ENCODE assay signal across 8 cellular contexts in genomic region chr17:4788807-4789700, GRCh38. TPM values are rescaled to one million over a fixed set of nuclear protein-coding genes. Genes with fewer than 3 reads are reported as not detected.
DNase-seq lines count a peak whose midpoint lies in the region; ATAC-seq and TF ChIP-seq lines count a peak whose summit lies in the region.

Gene GLTPD2, plus strand, starts transcription at chr17:4788964. Its CDS starts 48 bp downstream, at chr17:4789012.

- no peak within 1 kb of the TSS for H4K91ac ChIP-seq in IMR-90 (ENCODE audit: insufficient read depth, low read depth, low read length)

- H3K18ac ChIP-seq in IMR-90 (ENCODE audit: low read depth, low read length), result no peak within 1 kb of the TSS

- ATAC-seq in IMR-90 (ENCODE audit: low read depth), result no peak
- no peak for ATAC-seq in HG03442 (IDR thresholded peaks at IDR 0.05; ENCODE audit: unreplicated experiment)
- ATAC-seq in GM21528 (IDR thresholded peaks at IDR 0.05; ENCODE audit: low FRiP score, unreplicated experiment), result no peak

- H2BK15ac ChIP-seq in IMR-90 (ENCODE audit: low read depth, low read length), result no peak within 1 kb of the TSS

- WGBS in IMR-90 (ENCODE audit: extremely low coverage in 2 of 2, insufficient read length in 1 of 2), 2 experiments, result 26% methylated on average over 23 of the region's 62 CpGs; no CpG with 5 or more reads in 1 of the 2 experiments

- CTCF ChIA-PET in IMR-90 (lab: Yijun Ruan, JAX), result interaction anchor here (0.6 to 1.5 kb wide), 5 partner anchors 10 to 107 kb away, joined by 3 to 6 read pairs (median 5); no protein-coding TSS in a partner anchor

- 0 out of 2 replicates have a peak within 1 kb of the TSS, but pooled peaks have one; percentile 31 for H4K5ac ChIP-seq in IMR-90 (ENCODE audit: low read depth, low read length)

- DNase-seq in IMR-90 (no peak), choroid plexus epithelial cell (ENCODE audit: low read depth) (no peak), SHP77 treated with DMSO at 0.1 percent for 48 hours (lab: John Stamatoyannopoulos, UW) (no peak)
- DNase-seq in activated effector memory CD4-positive, alpha-beta T cell treated with anti-CD3 and anti-CD28 coated beads, Interleukin-2, amount 50 U/mL, for 16 hours, result no peak

- no peak for TF ChIP-seq RAD21 in IMR-90 (IDR thresholded peaks at IDR 0.05; ENCODE audit: low read length)

- peak within 1 kb of the TSS; percentile 63 for H3K4me3 ChIP-seq in GM12875 (ENCODE audit: low read depth, low read length)
- peak within 1 kb of the TSS; percentile 64 for H3K4me3 ChIP-seq in IMR-90 (ENCODE audit: insufficient read depth, low read depth, low read length)
- H3K4me3 ChIP-seq in choroid plexus epithelial cell (ENCODE audit: low read depth, low read length), result peak within 1 kb of the TSS; percentile 66
- H3K4me3 ChIP-seq in mucosa of stomach (ENCODE audit: low read length), result peak within 1 kb of the TSS; percentile 77

- H3K4me2 ChIP-seq in IMR-90 (ENCODE audit: low read depth, low read length), result peak within 1 kb of the TSS; percentile 78

- H3K4me1 ChIP-seq in IMR-90 (ENCODE audit: control insufficient read depth, insufficient read depth, low read length), result peaks cover 5% of the 10 kb centered on the region; the same call in 1 of the 2 replicates
- peaks cover 43% of the 10 kb centered on the region for H3K4me1 ChIP-seq in mucosa of stomach (ENCODE audit: control insufficient read depth, insufficient read depth, low read length)

- H3K27me3 ChIP-seq in IMR-90 (ENCODE audit: control insufficient read depth, insufficient read depth, low read length) (peaks cover 22% of the 10 kb centered on the region), mucosa of stomach (ENCODE audit: control insufficient read depth, insufficient read depth, low read length) (no peaks in the 10 kb centered on the region)

- H3K9ac ChIP-seq in IMR-90 (ENCODE audit: low read depth, low read length), result peak within 1 kb of the TSS; percentile 49
- peak within 1 kb of the TSS; percentile 84 for H3K9ac ChIP-seq in mucosa of stomach (ENCODE audit: low read length)

- TF ChIP-seq POLR2A in IMR-90 (IDR thresholded peaks at IDR 0.05; ENCODE audit: low read depth, low read length), result no peak

- H3K36me3 ChIP-seq in IMR-90 (ENCODE audit: control insufficient read depth, insufficient read depth, low read length) (no peaks in the 10 kb centered on the region), mucosa of stomach (ENCODE audit: control insufficient read depth, insufficient read depth, low read length) (no peaks in the 10 kb centered on the region)

- peak within 1 kb of the TSS; percentile 32; the same call in 1 of the 2 replicates for H3K14ac ChIP-seq in IMR-90 (replicated peaks; ENCODE audit: low read depth, low read length)

- in situ Hi-C loops in IMR-90 (cut with MboI; ENCODE audit: low sequenced_read_pairs), result loop anchor here (5.0 kb wide), 1 partner anchor 93 kb away; no protein-coding TSS in a partner anchor

- intact Hi-C loops in IMR-90 (cut with micrococcal nuclease), result no loop called here

- H3K56ac ChIP-seq in IMR-90 (ENCODE audit: extremely low read depth, insufficient read depth, low read length), result no peak within 1 kb of the TSS

- H3K27ac ChIP-seq in IMR-90 (ENCODE audit: insufficient read depth, low read length), result peak within 1 kb of the TSS; percentile 53; the same call in 1 of the 2 replicates

- no peak for TF ChIP-seq CTCF in GM12875 (IDR thresholded peaks at IDR 0.05; ENCODE audit: borderline replicate concordance, insufficient read depth, low read depth, low read length)
- no peak; the same call in 1 of the 2 replicates for TF ChIP-seq CTCF in IMR-90 (conservative IDR thresholded peaks at IDR 0.05; ENCODE audit: low read depth, low read length)
- TF ChIP-seq CTCF in choroid plexus epithelial cell (conservative IDR thresholded peaks at IDR 0.05; ENCODE audit: low read depth, low read length), result no peak

- no TSS peak for BruUV-seq in IMR-90 (replicated peaks; lab: Mats Ljungman, UMichigan)

- no peaks in the 10 kb centered on the region for H4K20me1 ChIP-seq in IMR-90 (ENCODE audit: insufficient read depth, low read length)

- POLR2A ChIA-PET in IMR-90 (lab: Charles Lee; ENCODE audit: unreplicated experiment), result no interaction called here

- H3K9me3 ChIP-seq in IMR-90 (ENCODE audit: control insufficient read depth, insufficient read depth, low read length), result no peaks in the 10 kb centered on the region
- no peaks in the 10 kb centered on the region for H3K9me3 ChIP-seq in mucosa of stomach (ENCODE audit: control insufficient read depth, low read length)

- peak within 1 kb of the TSS; percentile 40; the same call in 1 of the 2 replicates for H3K4ac ChIP-seq in IMR-90 (ENCODE audit: low read depth, low read length)

- peaks cover 4% of the 10 kb centered on the region for H3K9me1 ChIP-seq in IMR-90 (ENCODE audit: insufficient read depth, low read length)

- H2AK9ac ChIP-seq in IMR-90 (replicated peaks; ENCODE audit: low read depth, low read length, poor library complexity), result peak within 1 kb of the TSS; percentile 87

- H2AK5ac ChIP-seq in IMR-90 (ENCODE audit: low read depth, low read length), result no peak within 1 kb of the TSS

- H3K79me1 ChIP-seq in IMR-90 (ENCODE audit: low read depth in 1 of 2, low read length in 2 of 2), result peaks cover 0 to 5% of the 10 kb centered on the region in 2 experiments; a peak in 2 of 4 replicates

- dilution Hi-C loops in IMR-90 (cut with HindIII; ENCODE audit: low sequenced_read_pairs, unreplicated experiment), result no loop called here

- H2BK120ac ChIP-seq in IMR-90 (ENCODE audit: low read depth, low read length), result no peak within 1 kb of the TSS

- H2BK5ac ChIP-seq in IMR-90 (ENCODE audit: low read depth, low read length, poor library complexity, severe bottlenecking), result peak within 1 kb of the TSS; percentile 36

- no peak within 1 kb of the TSS for H2BK20ac ChIP-seq in IMR-90 (ENCODE audit: low read depth, low read length)

- peak within 1 kb of the TSS; percentile 99 for H2AFZ ChIP-seq in IMR-90 (replicated peaks; ENCODE audit: low read length, poor library complexity)

- H3K23ac ChIP-seq in IMR-90 (ENCODE audit: low read depth, low read length), result 0 out of 2 replicates have a peak within 1 kb of the TSS, but pooled peaks have one; percentile 16

- peak within 1 kb of the TSS; percentile 49 to 81; a peak in 3 of 4 replicates for H4K8ac ChIP-seq in IMR-90 (ENCODE audit: low read depth in 2 of 2, low read length in 2 of 2)

TF ChIP-seq in IMR-90, 13 proteins besides CTCF, POLR2A, EP300 and RAD21:
- no peak for TF ChIP-seq NFE2L2 (IDR thresholded peaks at IDR 0.05; ENCODE audit: low read depth, low read length)
- TF ChIP-seq MAFK (IDR thresholded peaks at IDR 0.05; ENCODE audit: low read depth, low read length), result no peak
- no peak for TF ChIP-seq BHLHE40 (IDR thresholded peaks at IDR 0.05; ENCODE audit: low read depth, low read length)
- no peak for TF ChIP-seq SMC3 (IDR thresholded peaks at IDR 0.05; ENCODE audit: low read depth, low read length)
- no peak for TF ChIP-seq MXI1 (IDR thresholded peaks at IDR 0.05; ENCODE audit: borderline replicate concordance, low read depth, low read length)
- TF ChIP-seq RFX5 (IDR thresholded peaks at IDR 0.05; ENCODE audit: low read depth, low read length), result no peak
- no peak for TF ChIP-seq USF2 (IDR thresholded peaks at IDR 0.05; ENCODE audit: low read depth, low read length)
- TF ChIP-seq CHD1 (IDR thresholded peaks at IDR 0.05; ENCODE audit: low read depth, low read length), result no peak
- TF ChIP-seq FOS (IDR thresholded peaks at IDR 0.05; ENCODE audit: low read depth, low read length), result no peak
- no peak for TF ChIP-seq CEBPB (IDR thresholded peaks at IDR 0.05; ENCODE audit: low read depth, low read length)
- TF ChIP-seq RCOR1 (IDR thresholded peaks at IDR 0.05; ENCODE audit: insufficient replicate concordance, low read length), result no peak
- TF ChIP-seq ELK1 (IDR thresholded peaks at IDR 0.05; ENCODE audit: borderline replicate concordance, low read depth, low read length), result no peak

RNA-seq across cellular contexts. Expression of gene GLTPD2, which starts in this region (rescaled TPM):
- not detected in 2 replicates for total RNA-seq in IMR-90 (2012; rRNA removed)
- polyA plus RNA-seq in IMR-90 (2012; rRNA removed), result not detected in 2 replicates
- polyA plus RNA-seq in IMR-90 (2012; cell fraction: cytosol; rRNA removed), result not detected in 2 replicates
- polyA plus RNA-seq in IMR-90 (2012; cell fraction: nucleus; rRNA removed; ENCODE audit: low replicate concordance), result not detected in 2 replicates
